In the genomic region with DNA sequence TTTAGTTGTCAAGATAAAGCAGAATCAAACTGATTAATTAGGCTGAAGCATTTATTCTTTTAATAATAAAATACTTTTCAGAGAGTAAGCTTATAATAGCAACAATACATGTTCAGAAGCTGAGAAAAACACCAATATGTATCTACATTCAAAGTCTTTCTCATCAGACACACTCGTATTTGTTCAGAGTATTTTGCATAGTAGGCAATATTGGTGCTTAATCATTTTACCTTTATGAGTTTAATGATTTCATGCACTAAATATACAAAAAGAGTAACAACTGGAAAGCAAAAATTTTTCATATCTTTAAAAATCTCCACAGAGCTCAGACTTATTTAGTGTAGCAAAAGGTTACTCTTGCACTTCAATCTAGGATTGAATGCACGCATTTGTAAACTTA, we compare ENCODE assay signal across 2 cellular contexts.
A peak's percentile ranks its signal among the peaks of the same experiment; 100 is the strongest.
TF ChIP-seq lines count a peak whose summit lies in the region.

No MANE protein-coding gene starts in this region.

TF ChIP-seq in HepG2, 621 proteins besides CTCF, POLR2A, EP300 and RAD21 (continued from another document):
- TF ChIP-seq TBP (CRISPR knock-in tag; IDR thresholded peaks at IDR 0.05) (no peak), SRY (CRISPR knock-in tag; IDR thresholded peaks at IDR 0.05) (no peak), MAFF (IDR thresholded peaks at IDR 0.05; ENCODE audit: low read depth, low read length) (peak; percentile 84), NRL (CRISPR knock-in tag; IDR thresholded peaks at IDR 0.05; ENCODE audit: borderline replicate concordance) (no peak), SMC3 (IDR thresholded peaks at IDR 0.05; ENCODE audit: low read length) (no peak)
TF ChIP-seq in HepG2: peak in this region for 2.

TF ChIP-seq in K562, 482 proteins besides CTCF, POLR2A, EP300 and RAD21 (continued from another document):
- TF ChIP-seq, protein P1, sequence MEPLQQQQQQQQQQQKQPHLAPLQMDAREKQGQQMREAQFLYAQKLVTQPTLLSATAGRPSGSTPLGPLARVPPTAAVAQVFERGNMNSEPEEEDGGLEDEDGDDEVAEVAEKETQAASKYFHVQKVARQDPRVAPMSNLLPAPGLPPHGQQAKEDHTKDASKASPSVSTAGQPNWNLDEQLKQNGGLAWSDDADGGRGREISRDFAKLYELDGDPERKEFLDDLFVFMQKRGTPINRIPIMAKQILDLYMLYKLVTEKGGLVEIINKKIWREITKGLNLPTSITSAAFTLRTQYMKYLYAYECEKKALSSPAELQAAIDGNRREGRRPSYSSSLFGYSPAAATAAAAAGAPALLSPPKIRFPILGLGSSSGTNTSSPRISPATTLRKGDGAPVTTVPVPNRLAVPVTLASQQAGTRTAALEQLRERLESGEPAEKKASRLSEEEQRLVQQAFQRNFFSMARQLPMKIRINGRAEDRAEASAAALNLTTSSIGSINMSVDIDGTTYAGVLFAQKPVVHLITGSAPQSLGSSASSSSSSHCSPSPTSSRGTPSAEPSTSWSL (CRISPR knock-in tag; IDR thresholded peaks at IDR 0.05; ENCODE audit: borderline replicate concordance), result no peak
- no peak for TF ChIP-seq ZKSCAN3 (CRISPR knock-in tag; IDR thresholded peaks at IDR 0.05)
- TF ChIP-seq ZNF174 (CRISPR knock-in tag; IDR thresholded peaks at IDR 0.05), result no peak
- TF ChIP-seq CCAR2 (IDR thresholded peaks at IDR 0.05; ENCODE audit: low read depth, low read length), result no peak
- TF ChIP-seq KDM5B (IDR thresholded peaks at IDR 0.05; ENCODE audit: insufficient replicate concordance, low read depth, low read length), result no peak
- no peak for TF ChIP-seq ZZZ3 (IDR thresholded peaks at IDR 0.05)
- TF ChIP-seq PTRF (tag; IDR thresholded peaks at IDR 0.05), result no peak
- TF ChIP-seq MAFK (IDR thresholded peaks at IDR 0.05; ENCODE audit: low read length), result 0 out of 2 replicates have a peak, but pooled peaks have one; percentile 7
- no peak for TF ChIP-seq MEF2D (tag; conservative IDR thresholded peaks at IDR 0.05; ENCODE audit: low read depth)
- TF ChIP-seq ZNF696 (CRISPR knock-in tag; conservative IDR thresholded peaks at IDR 0.05), result no peak
- TF ChIP-seq ETS2 (tag; IDR thresholded peaks at IDR 0.05; ENCODE audit: borderline replicate concordance, poor library complexity, severe bottlenecking), result no peak
- TF ChIP-seq, protein P2, sequence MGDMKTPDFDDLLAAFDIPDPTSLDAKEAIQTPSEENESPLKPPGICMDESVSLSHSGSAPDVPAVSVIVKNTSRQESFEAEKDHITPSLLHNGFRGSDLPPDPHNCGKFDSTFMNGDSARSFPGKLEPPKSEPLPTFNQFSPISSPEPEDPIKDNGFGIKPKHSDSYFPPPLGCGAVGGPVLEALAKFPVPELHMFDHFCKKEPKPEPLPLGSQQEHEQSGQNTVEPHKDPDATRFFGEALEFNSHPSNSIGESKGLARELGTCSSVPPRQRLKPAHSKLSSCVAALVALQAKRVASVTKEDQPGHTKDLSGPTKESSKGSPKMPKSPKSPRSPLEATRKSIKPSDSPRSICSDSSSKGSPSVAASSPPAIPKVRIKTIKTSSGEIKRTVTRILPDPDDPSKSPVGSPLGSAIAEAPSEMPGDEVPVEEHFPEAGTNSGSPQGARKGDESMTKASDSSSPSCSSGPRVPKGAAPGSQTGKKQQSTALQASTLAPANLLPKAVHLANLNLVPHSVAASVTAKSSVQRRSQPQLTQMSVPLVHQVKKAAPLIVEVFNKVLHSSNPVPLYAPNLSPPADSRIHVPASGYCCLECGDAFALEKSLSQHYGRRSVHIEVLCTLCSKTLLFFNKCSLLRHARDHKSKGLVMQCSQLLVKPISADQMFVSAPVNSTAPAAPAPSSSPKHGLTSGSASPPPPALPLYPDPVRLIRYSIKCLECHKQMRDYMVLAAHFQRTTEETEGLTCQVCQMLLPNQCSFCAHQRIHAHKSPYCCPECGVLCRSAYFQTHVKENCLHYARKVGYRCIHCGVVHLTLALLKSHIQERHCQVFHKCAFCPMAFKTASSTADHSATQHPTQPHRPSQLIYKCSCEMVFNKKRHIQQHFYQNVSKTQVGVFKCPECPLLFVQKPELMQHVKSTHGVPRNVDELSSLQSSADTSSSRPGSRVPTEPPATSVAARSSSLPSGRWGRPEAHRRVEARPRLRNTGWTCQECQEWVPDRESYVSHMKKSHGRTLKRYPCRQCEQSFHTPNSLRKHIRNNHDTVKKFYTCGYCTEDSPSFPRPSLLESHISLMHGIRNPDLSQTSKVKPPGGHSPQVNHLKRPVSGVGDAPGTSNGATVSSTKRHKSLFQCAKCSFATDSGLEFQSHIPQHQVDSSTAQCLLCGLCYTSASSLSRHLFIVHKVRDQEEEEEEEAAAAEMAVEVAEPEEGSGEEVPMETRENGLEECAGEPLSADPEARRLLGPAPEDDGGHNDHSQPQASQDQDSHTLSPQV (IDR thresholded peaks at IDR 0.05), result no peak
- TF ChIP-seq MAFG (tag; conservative IDR thresholded peaks at IDR 0.05), result peak; percentile 31; the same call in 1 of the 2 replicates
- TF ChIP-seq, protein P3, sequence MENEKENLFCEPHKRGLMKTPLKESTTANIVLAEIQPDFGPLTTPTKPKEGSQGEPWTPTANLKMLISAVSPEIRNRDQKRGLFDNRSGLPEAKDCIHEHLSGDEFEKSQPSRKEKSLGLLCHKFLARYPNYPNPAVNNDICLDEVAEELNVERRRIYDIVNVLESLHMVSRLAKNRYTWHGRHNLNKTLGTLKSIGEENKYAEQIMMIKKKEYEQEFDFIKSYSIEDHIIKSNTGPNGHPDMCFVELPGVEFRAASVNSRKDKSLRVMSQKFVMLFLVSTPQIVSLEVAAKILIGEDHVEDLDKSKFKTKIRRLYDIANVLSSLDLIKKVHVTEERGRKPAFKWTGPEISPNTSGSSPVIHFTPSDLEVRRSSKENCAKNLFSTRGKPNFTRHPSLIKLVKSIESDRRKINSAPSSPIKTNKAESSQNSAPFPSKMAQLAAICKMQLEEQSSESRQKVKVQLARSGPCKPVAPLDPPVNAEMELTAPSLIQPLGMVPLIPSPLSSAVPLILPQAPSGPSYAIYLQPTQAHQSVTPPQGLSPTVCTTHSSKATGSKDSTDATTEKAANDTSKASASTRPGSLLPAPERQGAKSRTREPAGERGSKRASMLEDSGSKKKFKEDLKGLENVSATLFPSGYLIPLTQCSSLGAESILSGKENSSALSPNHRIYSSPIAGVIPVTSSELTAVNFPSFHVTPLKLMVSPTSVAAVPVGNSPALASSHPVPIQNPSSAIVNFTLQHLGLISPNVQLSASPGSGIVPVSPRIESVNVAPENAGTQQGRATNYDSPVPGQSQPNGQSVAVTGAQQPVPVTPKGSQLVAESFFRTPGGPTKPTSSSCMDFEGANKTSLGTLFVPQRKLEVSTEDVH (IDR thresholded peaks at IDR 0.05; ENCODE audit: low read depth, partially characterized antibody), result no peak
